ENCODE assay signal across 9 cellular contexts in genomic region chr1:230113605-230114241, GRCh38. TPM values are rescaled to one million over a fixed set of nuclear protein-coding genes. Genes with fewer than 3 reads are reported as not detected.
DNase-seq lines count a peak whose midpoint lies in the region; TF ChIP-seq lines count a peak whose summit lies in the region.
"Had no signal": no experiment of that assay in that cellular context is flagged by ENCODE, and none has a peak within 500 bp of the region (broad histone marks: within the 10 kb centered on the region; RNA-seq: fewer than 3 reads in every experiment).

No MANE protein-coding gene starts in this region.

- H3K9me3 Mint-ChIP-seq in activated naive CD4-positive, alpha-beta T cell treated with anti-CD3 and anti-CD28 coated beads, Interleukin-2, amount 10 ng/mL, durations not matched to agents 7 days and 5 days, result no peaks in the 10 kb centered on the region
- H3K9me3 Mint-ChIP-seq: activated CD4-positive, alpha-beta memory T cell treated with anti-CD3 and anti-CD28 coated beads, Interleukin-2, amount 10 ng/mL, durations not matched to agents 7 days and 5 days had no signal

- no peak overlapping the region for H3K4me3 Mint-ChIP-seq in activated naive CD4-positive, alpha-beta T cell treated with anti-CD3 and anti-CD28 coated beads, Interleukin-2, amount 10 ng/mL, durations not matched to agents 7 days and 5 days
- H3K4me3 Mint-ChIP-seq: activated CD4-positive, alpha-beta memory T cell treated with anti-CD3 and anti-CD28 coated beads, Interleukin-2, amount 10 ng/mL, durations not matched to agents 7 days and 5 days had no signal

- no peaks in the 10 kb centered on the region for H3K9me3 ChIP-seq in suprapubic skin

- H3K4me1 ChIP-seq in suprapubic skin, result peaks cover 32% of the 10 kb centered on the region

- TF ChIP-seq POLR2A in suprapubic skin (IDR thresholded peaks at IDR 0.05), result no peak

- H3K4me1 Mint-ChIP-seq in activated naive CD4-positive, alpha-beta T cell treated with anti-CD3 and anti-CD28 coated beads, Interleukin-2, amount 10 ng/mL, durations not matched to agents 7 days and 5 days, result peaks cover 48% of the 10 kb centered on the region

- no peak for TF ChIP-seq EP300 in suprapubic skin (IDR thresholded peaks at IDR 0.05)

- WGBS in suprapubic skin, result 76% methylated on average over 17 of the region's 17 CpGs

- H3K27ac Mint-ChIP-seq in activated naive CD4-positive, alpha-beta T cell treated with anti-CD3 and anti-CD28 coated beads, Interleukin-2, amount 10 ng/mL, durations not matched to agents 7 days and 5 days, result no peak overlapping the region
- H3K27ac Mint-ChIP-seq: activated CD4-positive, alpha-beta memory T cell treated with anti-CD3 and anti-CD28 coated beads, Interleukin-2, amount 10 ng/mL, durations not matched to agents 7 days and 5 days had no signal

- H3K27ac ChIP-seq in suprapubic skin, result peak overlapping the region; percentile 69

- peaks cover 16% of the 10 kb centered on the region for H3K36me3 Mint-ChIP-seq in activated naive CD4-positive, alpha-beta T cell treated with anti-CD3 and anti-CD28 coated beads, Interleukin-2, amount 10 ng/mL, durations not matched to agents 7 days and 5 days

- DNase-seq in HK-2 (ENCODE audit: unreplicated experiment) (peak; percentile 50), astrocyte of the spinal cord (ENCODE audit: low read depth, low spot score) (peak; percentile 97), hepatic stellate cell (ENCODE audit: low spot score) (peak; percentile 92), suprapubic skin (ENCODE audit: low spot score in 2 of 2) (no peak), SIG-M5 treated with dmso at 0.1 percent for 504 hours (lab: John Stamatoyannopoulos, UW; ENCODE audit: unreplicated experiment) (no peak), DMS153 (lab: John Stamatoyannopoulos, UW) (no peak), NCI-H1930 (lab: John Stamatoyannopoulos, UW) (no peak)
- no peak for DNase-seq in activated naive CD4-positive, alpha-beta T cell treated with anti-CD3 and anti-CD28 coated beads, Interleukin-2, amount 10 ng/mL, durations not matched to agents 7 days and 5 days
- DNase-seq: activated CD4-positive, alpha-beta memory T cell treated with anti-CD3 and anti-CD28 coated beads, Interleukin-2, amount 10 ng/mL, durations not matched to agents 7 days and 5 days had no signal

- CTCF ChIA-PET in activated naive CD4-positive, alpha-beta T cell treated with anti-CD3 and anti-CD28 coated beads, Interleukin-2, amount 10 ng/mL, durations not matched to agents 7 days and 5 days (lab: Charles Lee), result interaction anchor here (1.3 kb wide), 2 partner anchors 8 to 31 kb away, joined by 4 read pairs; no protein-coding TSS in a partner anchor

- H3K4me3 ChIP-seq in astrocyte of the spinal cord (ENCODE audit: low read depth, low read length) (no peak overlapping the region), suprapubic skin (no peak overlapping the region)

- TF ChIP-seq CTCF in astrocyte of the spinal cord (IDR thresholded peaks at IDR 0.05; ENCODE audit: low read depth, low read length) (no peak), suprapubic skin (IDR thresholded peaks at IDR 0.05) (no peak)

- H3K27me3 ChIP-seq in suprapubic skin, result no peaks in the 10 kb centered on the region

- H3K36me3 ChIP-seq in suprapubic skin, result no peaks in the 10 kb centered on the region

- in situ Hi-C loops in astrocyte of the spinal cord (cut with HindIII; ENCODE audit: low sequenced_read_pairs), result no loop called here

- no peaks in the 10 kb centered on the region for H3K27me3 Mint-ChIP-seq in activated naive CD4-positive, alpha-beta T cell treated with anti-CD3 and anti-CD28 coated beads, Interleukin-2, amount 10 ng/mL, durations not matched to agents 7 days and 5 days
- H3K27me3 Mint-ChIP-seq: activated CD4-positive, alpha-beta memory T cell treated with anti-CD3 and anti-CD28 coated beads, Interleukin-2, amount 10 ng/mL, durations not matched to agents 7 days and 5 days had no signal

RNA-seq across cellular contexts. Expression of gene GALNT2, which starts 46.7 kb away (rescaled TPM):
- total RNA-seq in suprapubic skin, result 10 to 100 TPM; 24.1 to 40.2 (median 36.4) TPM

Comparison
In these comparisons a context has a peak if more than half of its experiments do, and no peak if none do; other contexts are left out.
1. DNase-seq: peak in HK-2 (single experiment), astrocyte of the spinal cord (single experiment) and hepatic stellate cell (single experiment); none in suprapubic skin (0 of 2), SIG-M5 treated with dmso at 0.1 percent for 504 hours (single experiment), DMS153 (single experiment), activated naive CD4-positive, alpha-beta T cell treated with anti-CD3 and anti-CD28 coated beads, Interleukin-2, amount 10 ng/mL, durations not matched to agents 7 days and 5 days (single experiment) and NCI-H1930 (0 of 2).